ENCODE assay signal across 15 cellular contexts in genomic region chr10:132438091-132439024, GRCh38. TPM values are rescaled to one million over a fixed set of nuclear protein-coding genes. Genes with fewer than 3 reads are reported as not detected.
DNase-seq lines count a peak whose midpoint lies in the region; ATAC-seq and TF ChIP-seq lines count a peak whose summit lies in the region.
"Had no signal": no experiment of that assay in that cellular context is flagged by ENCODE, and none has a peak within 500 bp of the region (broad histone marks: within the 10 kb centered on the region; RNA-seq: fewer than 3 reads in every experiment).

No MANE protein-coding gene starts in this region.

- H3K9me3 ChIP-seq in HUES6 (ENCODE audit: control insufficient read depth, insufficient read depth, low read depth, low read length) = no peaks in the 10 kb centered on the region
- no peaks in the 10 kb centered on the region for H3K9me3 ChIP-seq in mesenchymal stem cell (ENCODE audit: control insufficient read depth, low read length)
- no peaks in the 10 kb centered on the region for H3K9me3 ChIP-seq in skeletal muscle tissue (ENCODE audit: control insufficient read depth in 3 of 3, low read length in 3 of 3)
- H3K9me3 ChIP-seq: Caco-2, tibial nerve had no signal

- H3K4me1 Mint-ChIP-seq in activated B cell treated with CpG ODN at 0.5 μM for 24 hours = peaks cover 21% of the 10 kb centered on the region

- ATAC-seq in activated B cell treated with CpG ODN at 0.5 μM for 24 hours (ENCODE audit: low read depth) = no peak
- ATAC-seq: activated T-cell treated with anti-CD3 and anti-CD28 coated beads, Interleukin-2, amount 50 U/mL, for 4 hours had no signal

- H3K27ac ChIP-seq in HUES6 (ENCODE audit: low read depth, low read length) (peak overlapping the region; percentile 34; the same call in 1 of the 2 replicates), mesenchymal stem cell (ENCODE audit: low read length, poor library complexity, severe bottlenecking) (no peak overlapping the region), skeletal muscle tissue (ENCODE audit: low read depth, low read length) (peak overlapping the region; percentile 25)
- H3K27ac ChIP-seq: tibial nerve, VCaP had no signal

- H4K8ac ChIP-seq in mesenchymal stem cell (ENCODE audit: low read length) = peak overlapping the region; percentile 92

- 81% methylated on average over 18 of the region's 19 CpGs for WGBS in mesenchymal stem cell

- H4K91ac ChIP-seq in mesenchymal stem cell (ENCODE audit: low read length) = peak overlapping the region; percentile 83

- peak overlapping the region; percentile 29 for H2AFZ ChIP-seq in mesenchymal stem cell (ENCODE audit: low read depth, low read length)

- CTCF ChIA-PET in activated B cell treated with CpG ODN at 0.5 μM for 24 hours (lab: Charles Lee) (no interaction called here), GM10248 (lab: Yijun Ruan, JAX) (interaction anchor here (0.7 to 1.4 kb wide), 3 partner anchors 9 to 14 kb away, joined by 3 to 4 read pairs (median 3); no protein-coding TSS in a partner anchor)

- no peak overlapping the region for H2BK5ac ChIP-seq in mesenchymal stem cell (ENCODE audit: low read depth, low read length, poor library complexity, severe bottlenecking)

- H2BK120ac ChIP-seq in mesenchymal stem cell (ENCODE audit: low read depth, low read length) = peak overlapping the region; percentile 21

- peak overlapping the region; percentile 58 to 62 for H3K4ac ChIP-seq in mesenchymal stem cell (ENCODE audit: low read depth in 1 of 2, low read length in 2 of 2)

- H3K4me3 Mint-ChIP-seq in activated B cell treated with CpG ODN at 0.5 μM for 24 hours = no peak overlapping the region
- H3K4me3 Mint-ChIP-seq: activated CD4-positive, alpha-beta memory T cell treated with anti-CD3 and anti-CD28 coated beads for 36 hours; activated naive CD4-positive, alpha-beta T cell treated with anti-CD3 and anti-CD28 coated beads, Interleukin-2, amount 50 U/mL, for 24 hours; activated T-cell treated with anti-CD3 and anti-CD28 coated beads, Interleukin-2, amount 50 U/mL, for 4 hours had no signal

- H3K9ac ChIP-seq in HUES6 (ENCODE audit: low read length) (no peak overlapping the region), mesenchymal stem cell (ENCODE audit: low read length) (no peak overlapping the region), skeletal muscle tissue (ENCODE audit: low read depth in 1 of 3, low read length in 3 of 3) (no peak overlapping the region)

- TF ChIP-seq CTCF in activated B cell treated with CpG ODN at 0.5 μM for 24 hours (IDR thresholded peaks at IDR 0.05) (no peak), GM10248 (IDR thresholded peaks at IDR 0.05; ENCODE audit: control extremely low read depth, extremely low read depth, low read depth, missing control alignments) (no peak)

- H3K79me1 ChIP-seq in mesenchymal stem cell (replicated peaks; ENCODE audit: low read length, poor library complexity, severe bottlenecking) = no peaks in the 10 kb centered on the region

- peak overlapping the region; percentile 52 to 77 for H2BK12ac ChIP-seq in mesenchymal stem cell (ENCODE audit: low read length in 2 of 2)

- peak overlapping the region in 1 of 2 experiments; percentile 23 for H3K14ac ChIP-seq in mesenchymal stem cell (ENCODE audit: low read length in 2 of 2)

- no peaks in the 10 kb centered on the region for H3K36me3 ChIP-seq in HUES6 (ENCODE audit: control insufficient read depth, insufficient read depth, low read length)
- peaks cover 0 to 10% of the 10 kb centered on the region in 2 experiments for H3K36me3 ChIP-seq in mesenchymal stem cell (ENCODE audit: control insufficient read depth in 1 of 2, insufficient read depth in 2 of 2, low read depth in 1 of 2, low read length in 2 of 2)
- no peaks in the 10 kb centered on the region for H3K36me3 ChIP-seq in skeletal muscle tissue (ENCODE audit: control insufficient read depth in 3 of 3, insufficient read depth in 3 of 3, low read length in 3 of 3)
- H3K36me3 ChIP-seq: tibial nerve had no signal

- H2AK5ac ChIP-seq in mesenchymal stem cell (ENCODE audit: low read length, severe bottlenecking) = no peak overlapping the region

- H3K4me1 ChIP-seq in HUES6 (ENCODE audit: control insufficient read depth, insufficient read depth, low read length) = no peaks in the 10 kb centered on the region; the same call in 1 of the 2 replicates
- peaks cover 25% of the 10 kb centered on the region for H3K4me1 ChIP-seq in mesenchymal stem cell (ENCODE audit: control insufficient read depth, insufficient read depth, low read depth, low read length)
- H3K4me1 ChIP-seq in skeletal muscle tissue (ENCODE audit: control insufficient read depth in 3 of 3, insufficient read depth in 3 of 3, low read length in 3 of 3) = peaks cover 0 to 13% (median 13%) of the 10 kb centered on the region in 3 donors
- H3K4me1 ChIP-seq: Caco-2 had no signal

- H3K27ac Mint-ChIP-seq in activated B cell treated with CpG ODN at 0.5 μM for 24 hours = peak overlapping the region; percentile 4
- H3K27ac Mint-ChIP-seq: activated CD4-positive, alpha-beta memory T cell treated with anti-CD3 and anti-CD28 coated beads for 36 hours; activated naive CD4-positive, alpha-beta T cell treated with anti-CD3 and anti-CD28 coated beads, Interleukin-2, amount 50 U/mL, for 24 hours had no signal

- peak overlapping the region; percentile 89 to 95 for H3K18ac ChIP-seq in mesenchymal stem cell (ENCODE audit: low read depth in 1 of 2, low read length in 2 of 2)

- DNase-seq in activated B cell treated with CpG ODN at 0.5 μM for 24 hours (no peak), mesenchymal stem cell (no peak), GM10248 (ENCODE audit: extremely low spot score) (no peak), NCI-H2196 (lab: John Stamatoyannopoulos, UW; ENCODE audit: unreplicated experiment) (no peak), SHP77 treated with DMSO at 0.1 percent for 48 hours (lab: John Stamatoyannopoulos, UW) (no peak)
- DNase-seq: activated CD4-positive, alpha-beta memory T cell treated with anti-CD3 and anti-CD28 coated beads for 36 hours; activated T-cell treated with anti-CD3 and anti-CD28 coated beads, Interleukin-2, amount 50 U/mL, for 4 hours; Caco-2; EL; NCI-H748 treated with DMSO at 0.1 percent for 48 hours had no signal

- H2BK15ac ChIP-seq in mesenchymal stem cell (ENCODE audit: low read depth, poor library complexity, severe bottlenecking) = peak overlapping the region; percentile 45

- H3K9me3 Mint-ChIP-seq in activated B cell treated with CpG ODN at 0.5 μM for 24 hours = no peaks in the 10 kb centered on the region
- H3K9me3 Mint-ChIP-seq: activated CD4-positive, alpha-beta memory T cell treated with anti-CD3 and anti-CD28 coated beads for 36 hours; activated naive CD4-positive, alpha-beta T cell treated with anti-CD3 and anti-CD28 coated beads, Interleukin-2, amount 50 U/mL, for 24 hours; activated T-cell treated with anti-CD3 and anti-CD28 coated beads, Interleukin-2, amount 50 U/mL, for 4 hours had no signal

- POLR2A ChIA-PET in activated B cell treated with CpG ODN at 0.5 μM for 24 hours (lab: Charles Lee) (interaction anchor here (1.6 kb wide), 1 partner anchor 9 kb away, joined by 3 read pairs; no protein-coding TSS in a partner anchor), GM10248 (lab: Yijun Ruan, JAX) (no interaction called here)

- H3K27me3 ChIP-seq in HUES6 (ENCODE audit: control insufficient read depth, insufficient read depth, low read length) (no peaks in the 10 kb centered on the region), mesenchymal stem cell (ENCODE audit: control insufficient read depth in 1 of 2, insufficient read depth in 1 of 2, low read length in 2 of 2) (no peaks in the 10 kb centered on the region), skeletal muscle tissue (ENCODE audit: control insufficient read depth in 3 of 3, insufficient read depth in 3 of 3, low read length in 3 of 3) (no peaks in the 10 kb centered on the region)
- H3K27me3 ChIP-seq: tibial nerve had no signal

- intact Hi-C loops in activated B cell treated with CpG ODN at 0.5 μM for 24 hours (cut with micrococcal nuclease) = no loop called here

- H3K27me3 Mint-ChIP-seq in activated B cell treated with CpG ODN at 0.5 μM for 24 hours = no peaks in the 10 kb centered on the region
- H3K27me3 Mint-ChIP-seq: activated CD4-positive, alpha-beta memory T cell treated with anti-CD3 and anti-CD28 coated beads for 36 hours; activated naive CD4-positive, alpha-beta T cell treated with anti-CD3 and anti-CD28 coated beads, Interleukin-2, amount 50 U/mL, for 24 hours had no signal

- H3K4me3 ChIP-seq in HUES6 (ENCODE audit: low read depth, low read length) (no peak overlapping the region), mesenchymal stem cell (ENCODE audit: insufficient read depth in 1 of 2, low read depth in 1 of 2, low read length in 2 of 2) (no peak overlapping the region), skeletal muscle tissue (ENCODE audit: low read length in 3 of 3) (no peak overlapping the region)
- H3K4me3 ChIP-seq: tibial nerve had no signal

- H3K4me2 ChIP-seq in mesenchymal stem cell (ENCODE audit: low read length, poor library complexity, severe bottlenecking) = no peak overlapping the region

- peak overlapping the region in 1 of 2 experiments; percentile 46 for H3K23ac ChIP-seq in mesenchymal stem cell (ENCODE audit: low read length in 2 of 2)

- H3K36me3 Mint-ChIP-seq in activated B cell treated with CpG ODN at 0.5 μM for 24 hours (ENCODE audit: low read depth) = no peaks in the 10 kb centered on the region
- H3K36me3 Mint-ChIP-seq: activated CD4-positive, alpha-beta memory T cell treated with anti-CD3 and anti-CD28 coated beads for 36 hours; activated naive CD4-positive, alpha-beta T cell treated with anti-CD3 and anti-CD28 coated beads, Interleukin-2, amount 50 U/mL, for 24 hours had no signal

RNA-seq across cellular contexts. Expression of gene PWWP2B, which starts 41.4 kb away (rescaled TPM):
- total RNA-seq in activated B cell treated with CpG ODN at 0.5 μM for 24 hours (12.8 and 13.4 TPM in 2 replicates), skeletal muscle tissue (11.0 TPM)
- 9.8 TPM for polyA plus RNA-seq in mesenchymal stem cell (2013, experiment 1 of 2)
- 9.5 TPM for polyA plus RNA-seq in mesenchymal stem cell (2013, experiment 2 of 2)
